ENCODE assay signal across 7 cellular contexts in genomic region chr5:2194949-2195348, GRCh38.
"Had no signal": no experiment of that assay in that cellular context is flagged by ENCODE, and none has a peak within 500 bp of the region (broad histone marks: within the 10 kb centered on the region; RNA-seq: fewer than 3 reads in every experiment).

No MANE protein-coding gene starts in this region.

- H2AFZ ChIP-seq: GM23248 had no signal

- DNase-seq: GM23248, H9, HCEC 1CT, HFFc6, KBM-7 had no signal

- H3K4me3 ChIP-seq: GM23248 had no signal

- H3K4me2 ChIP-seq: KMS-11 had no signal

- H3K4me3 Mint-ChIP-seq: H9, HFFc6, IgD-negative memory B cell had no signal

- H3K36me3 Mint-ChIP-seq: IgD-negative memory B cell had no signal

- H3K27ac ChIP-seq: GM23248, KMS-11 had no signal

- H3K4me1 Mint-ChIP-seq: H9, IgD-negative memory B cell had no signal

- H3K27me3 Mint-ChIP-seq: IgD-negative memory B cell had no signal

- H3K27ac Mint-ChIP-seq: H9, HFFc6, IgD-negative memory B cell had no signal
